ENCODE assay signal across 6 cellular contexts in the genomic region with DNA sequence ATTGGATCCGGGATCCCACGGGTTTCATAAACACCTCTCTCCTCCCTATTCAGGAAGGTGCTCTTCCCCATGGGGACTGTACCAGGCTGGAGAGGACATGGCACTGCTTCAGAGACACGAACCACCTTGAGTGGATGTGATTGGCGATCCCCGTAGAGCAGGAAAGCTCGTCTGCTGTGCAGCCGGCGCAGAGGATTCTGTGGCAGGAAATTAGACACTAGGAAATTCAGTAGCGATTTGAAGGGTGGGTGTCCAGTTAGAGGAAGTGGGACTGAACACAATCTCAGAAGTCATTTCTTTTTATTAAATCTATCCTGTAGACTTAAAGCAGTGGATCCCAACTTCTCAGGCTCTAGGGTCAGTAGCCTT.
DNase-seq lines count a peak whose midpoint lies in the region; ATAC-seq lines count a peak whose summit lies in the region.

No MANE protein-coding gene starts in this region.

- no peaks in the 10 kb centered on the region for H3K27me3 Mint-ChIP-seq in activated naive CD8-positive, alpha-beta T cell treated with anti-CD3 and anti-CD28 coated beads, Interleukin-2, amount 50 U/mL, for 24 hours

- peaks cover 19% of the 10 kb centered on the region for H3K4me1 ChIP-seq in muscle layer of colon (ENCODE audit: insufficient read depth, low read length)

- peaks cover 15% of the 10 kb centered on the region for H3K36me3 ChIP-seq in muscle layer of colon (ENCODE audit: insufficient read depth, low read length)

- H3K27me3 ChIP-seq in muscle layer of colon (ENCODE audit: control insufficient read depth in 1 of 2, insufficient read depth in 2 of 2, low read length in 2 of 2): no peaks in the 10 kb centered on the region

- H3K4me1 Mint-ChIP-seq in activated naive CD8-positive, alpha-beta T cell treated with anti-CD3 and anti-CD28 coated beads, Interleukin-2, amount 50 U/mL, for 24 hours: peaks cover 24% of the 10 kb centered on the region

- no peaks in the 10 kb centered on the region for H3K9me3 ChIP-seq in muscle layer of colon (ENCODE audit: low read length)

- peak; percentile 83 for DNase-seq in DMS153 treated with DMSO at 0.1 percent for 48 hours (lab: John Stamatoyannopoulos, UW; ENCODE audit: unreplicated experiment)
- DNase-seq in activated naive CD8-positive, alpha-beta T cell treated with anti-CD3 and anti-CD28 coated beads, Interleukin-2, amount 50 U/mL, for 24 hours: no peak
- no peak for DNase-seq in stimulated activated CD4-positive, alpha-beta T cell treated with anti-CD3 and anti-CD28 coated beads, Interleukin-2, amount 100 ng/mL, for 48 hours

- ATAC-seq in HG03378 (IDR thresholded peaks at IDR 0.05; ENCODE audit: unreplicated experiment): peak; percentile 11
- ATAC-seq in activated naive CD8-positive, alpha-beta T cell treated with anti-CD3 and anti-CD28 coated beads, Interleukin-2, amount 50 U/mL, for 24 hours: peak; percentile 10
- ATAC-seq in HG03432 (IDR thresholded peaks at IDR 0.05; ENCODE audit: unreplicated experiment): no peak

- peak overlapping the region; percentile 72 for H3K9ac ChIP-seq in muscle layer of colon (ENCODE audit: low read length)

- no peaks in the 10 kb centered on the region for H3K9me3 Mint-ChIP-seq in activated naive CD8-positive, alpha-beta T cell treated with anti-CD3 and anti-CD28 coated beads, Interleukin-2, amount 50 U/mL, for 24 hours

- H3K4me3 Mint-ChIP-seq in activated naive CD8-positive, alpha-beta T cell treated with anti-CD3 and anti-CD28 coated beads, Interleukin-2, amount 50 U/mL, for 24 hours: peak overlapping the region; percentile 85

- peak overlapping the region; percentile 81 for H3K27ac Mint-ChIP-seq in activated naive CD8-positive, alpha-beta T cell treated with anti-CD3 and anti-CD28 coated beads, Interleukin-2, amount 50 U/mL, for 24 hours

- peak overlapping the region; percentile 64 for H3K27ac ChIP-seq in muscle layer of colon (ENCODE audit: low read depth, low read length)

- H3K4me3 ChIP-seq in muscle layer of colon (ENCODE audit: low read depth in 1 of 2, low read length in 2 of 2): peak overlapping the region; percentile 53 to 74

- H3K36me3 Mint-ChIP-seq in activated naive CD8-positive, alpha-beta T cell treated with anti-CD3 and anti-CD28 coated beads, Interleukin-2, amount 50 U/mL, for 24 hours (ENCODE audit: low read depth): peaks cover 7% of the 10 kb centered on the region
